Comparison of ENCODE assay signal across 18 cellular contexts in genomic region chr18:34225218-34225553, GRCh38. TPM values are rescaled to one million over a fixed set of nuclear protein-coding genes. Genes with fewer than 3 reads are reported as not detected.
DNase-seq lines count a peak whose midpoint lies in the region; ATAC-seq and TF ChIP-seq lines count a peak whose summit lies in the region.
"Had no signal": no experiment of that assay in that cellular context is flagged by ENCODE, and none has a peak within 500 bp of the region (broad histone marks: within the 10 kb centered on the region; RNA-seq: fewer than 3 reads in every experiment).

No MANE protein-coding gene starts in this region.

- H3K9me3 ChIP-seq in gastrocnemius medialis = no peaks in the 10 kb centered on the region
- H3K9me3 ChIP-seq in prostate gland = no peaks in the 10 kb centered on the region
- H3K9me3 ChIP-seq: colonic mucosa had no signal

- H3K4me1 ChIP-seq in gastrocnemius medialis (peaks cover 6 to 32% of the 10 kb centered on the region in 2 donors), prostate gland (replicated peaks) (no peaks in the 10 kb centered on the region)

- H3K27ac Mint-ChIP-seq in glutamatergic neuron (ENCODE audit: unreplicated experiment) = peak overlapping the region; percentile 59
- H3K27ac Mint-ChIP-seq: activated B cell treated with CpG ODN at 0.5 μM for 24 hours; activated naive CD4-positive, alpha-beta T cell treated with anti-CD3 and anti-CD28 coated beads, Interleukin-2, amount 50 U/mL, for 24 hours; CD4-positive, alpha-beta T cell; immature natural killer cell; stimulated activated naive B cell treated with anti-CD40 and anti-IgM and Interleukin-4, amounts not matched to agents 10 μg/mL and 1 μg/mL and 100 μg/mL, for 72 hours had no signal

- no peak for TF ChIP-seq CTCF in glutamatergic neuron (IDR thresholded peaks at IDR 0.05; ENCODE audit: partially characterized antibody, unreplicated experiment)
- TF ChIP-seq CTCF in gastrocnemius medialis (IDR thresholded peaks at IDR 0.05 in 4 of 5, conservative IDR thresholded peaks at IDR 0.05 in 1 of 5) = no peak
- TF ChIP-seq CTCF in prostate gland (IDR thresholded peaks at IDR 0.05) = no peak

- peak overlapping the region; percentile 90 for H3K4me3 Mint-ChIP-seq in glutamatergic neuron (ENCODE audit: unreplicated experiment)
- H3K4me3 Mint-ChIP-seq: activated B cell treated with CpG ODN at 0.5 μM for 24 hours; activated naive CD4-positive, alpha-beta T cell treated with anti-CD3 and anti-CD28 coated beads, Interleukin-2, amount 50 U/mL, for 24 hours; CD4-positive, alpha-beta T cell; immature natural killer cell had no signal

- H3K36me3 Mint-ChIP-seq in glutamatergic neuron (ENCODE audit: unreplicated experiment) = no peaks in the 10 kb centered on the region
- H3K36me3 Mint-ChIP-seq: activated naive CD4-positive, alpha-beta T cell treated with anti-CD3 and anti-CD28 coated beads, Interleukin-2, amount 50 U/mL, for 24 hours; immature natural killer cell; stimulated activated naive B cell treated with anti-CD40 and anti-IgM and Interleukin-4, amounts not matched to agents 10 μg/mL and 1 μg/mL and 100 μg/mL, for 72 hours had no signal

- peaks cover 6% of the 10 kb centered on the region for H3K4me1 Mint-ChIP-seq in glutamatergic neuron (ENCODE audit: low read depth, unreplicated experiment)
- H3K4me1 Mint-ChIP-seq: activated naive CD4-positive, alpha-beta T cell treated with anti-CD3 and anti-CD28 coated beads, Interleukin-2, amount 50 U/mL, for 24 hours; immature natural killer cell had no signal

- WGBS in prostate gland = 11% methylated on average over 3 of the region's 3 CpGs

- H3K36me3 ChIP-seq in H7 (replicated peaks; ENCODE audit: control insufficient read depth, insufficient read depth, low read length) = no peaks in the 10 kb centered on the region
- H3K36me3 ChIP-seq in gastrocnemius medialis = no peaks in the 10 kb centered on the region
- no peaks in the 10 kb centered on the region for H3K36me3 ChIP-seq in prostate gland
- H3K36me3 ChIP-seq: colonic mucosa had no signal

- peaks cover 8% of the 10 kb centered on the region for H3K27me3 Mint-ChIP-seq in glutamatergic neuron (ENCODE audit: unreplicated experiment)

- peaks cover 46% of the 10 kb centered on the region for H3K27me3 ChIP-seq in H7 (ENCODE audit: control insufficient read depth, insufficient read depth, low read length)
- peaks cover 37 to 58% (median 53%) of the 10 kb centered on the region in 3 donors for H3K27me3 ChIP-seq in gastrocnemius medialis
- peaks cover 9% of the 10 kb centered on the region for H3K27me3 ChIP-seq in prostate gland (replicated peaks; ENCODE audit: insufficient read depth)

- H3K4me3 ChIP-seq in H7 (ENCODE audit: insufficient read depth, low read depth, low read length) = peak overlapping the region; percentile 17; the same call in 1 of the 2 replicates
- peak overlapping the region in 3 of 4 donors; percentile 46 to 54 (median 50) for H3K4me3 ChIP-seq in gastrocnemius medialis
- peak overlapping the region in 1 of 2 donors; percentile 28 for H3K4me3 ChIP-seq in prostate gland

- H3K27ac ChIP-seq in angular gyrus (ENCODE audit: low read depth, low read length) = peak overlapping the region; percentile 59
- H3K27ac ChIP-seq in gastrocnemius medialis = no peak overlapping the region
- no peak overlapping the region for H3K27ac ChIP-seq in prostate gland
- H3K27ac ChIP-seq: colonic mucosa had no signal

- TF ChIP-seq POLR2A in gastrocnemius medialis (IDR thresholded peaks at IDR 0.05) (no peak), prostate gland (IDR thresholded peaks at IDR 0.05) (no peak)

- no peak for DNase-seq in H7
- DNase-seq in glutamatergic neuron = no peak
- DNase-seq in gastrocnemius medialis = no peak
- DNase-seq in RPMI8226 = no peak
- no peak for DNase-seq in prostate gland (ENCODE audit: low spot score)
- DNase-seq: activated B cell treated with CpG ODN at 0.5 μM for 24 hours; activated CD8-positive, alpha-beta memory T cell treated with anti-CD3 and anti-CD28 coated beads, Interleukin-2, amount 50 U/mL, for 4 hours; CD4-positive, alpha-beta T cell; immature natural killer cell; stimulated activated CD4-positive, alpha-beta T cell treated with anti-CD3 and anti-CD28 coated beads, Interleukin-4, amount 100 ng/mL, for 24 hours; stimulated activated naive B cell treated with anti-CD40 and anti-IgM and Interleukin-4, amounts not matched to agents 10 μg/mL and 1 μg/mL and 100 μg/mL, for 72 hours had no signal

- ATAC-seq in gastrocnemius medialis (no peak), GM21526 (IDR thresholded peaks at IDR 0.05; ENCODE audit: low FRiP score, unreplicated experiment) (no peak), GM19328 (IDR thresholded peaks at IDR 0.05; ENCODE audit: unreplicated experiment) (no peak)
- ATAC-seq: stimulated activated naive B cell treated with anti-CD40 and anti-IgM and Interleukin-4, amounts not matched to agents 10 μg/mL and 1 μg/mL and 100 μg/mL, for 72 hours had no signal

- in situ Hi-C loops in gastrocnemius medialis (cut with MboI; ENCODE audit: low sequenced_read_pairs in 4 of 4) = no loop called here

- H3K9me3 Mint-ChIP-seq in glutamatergic neuron (ENCODE audit: unreplicated experiment) = peaks cover 3% of the 10 kb centered on the region
- H3K9me3 Mint-ChIP-seq: activated B cell treated with CpG ODN at 0.5 μM for 24 hours had no signal

- intact Hi-C loops in gastrocnemius medialis (cut with DNase I; ENCODE audit: low total_unique reads) = no loop called here
- intact Hi-C loops in prostate gland (cut with DNase I) = no loop called here

RNA-seq across cellular contexts. Expression of gene NOL4, which starts 0.5 kb away (rescaled TPM):
- 0.07 and 0.66 TPM in 2 replicates for total RNA-seq in H7 (2014; rRNA removed; shearing (Covaris generic))
- total RNA-seq in glutamatergic neuron (ENCODE audit: unreplicated experiment) (8.6 TPM), gastrocnemius medialis (not detected), prostate gland (1 to 10 TPM; 1.7 to 3.6 TPM)
- total RNA-seq: activated B cell treated with CpG ODN at 0.5 μM for 24 hours; CD4-positive, alpha-beta T cell; fibroblast of villous mesenchyme; pulmonary artery endothelial cell had no signal
